ENCODE assay signal across 17 cellular contexts in the genomic region with DNA sequence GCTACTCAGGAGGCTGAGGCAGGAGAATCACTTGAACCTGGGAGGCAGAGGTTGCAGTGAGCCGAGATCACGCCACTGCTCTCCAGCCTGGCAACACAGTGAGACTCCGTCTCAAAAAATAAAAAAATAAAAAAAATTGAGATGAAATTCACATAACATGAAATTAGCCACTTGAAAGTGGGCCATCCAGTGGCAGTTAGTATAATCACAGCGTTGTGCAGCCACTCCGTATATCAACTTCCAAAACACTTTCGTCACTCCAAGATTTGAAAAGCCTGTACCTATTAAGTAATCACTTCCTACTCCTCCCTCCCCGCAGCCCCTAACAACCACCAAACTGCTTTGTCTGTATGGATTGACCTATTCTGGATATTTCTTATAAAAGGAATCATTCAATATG. TPM values are rescaled to one million over a fixed set of nuclear protein-coding genes. Genes with fewer than 3 reads are reported as not detected.
A peak's percentile ranks its signal among the peaks of the same experiment; 100 is the strongest.
DNase-seq lines count a peak whose midpoint lies in the region; ATAC-seq, FAIRE-seq and TF ChIP-seq lines count a peak whose summit lies in the region.
"Had no signal": no experiment of that assay in that cellular context is flagged by ENCODE, and none has a peak within 500 bp of the region (broad histone marks: within the 10 kb centered on the region; RNA-seq: fewer than 3 reads in every experiment).

No MANE protein-coding gene starts in this region.

- DNase-seq in cardiac muscle cell (ENCODE audit: low read depth in 1 of 2, low spot score in 1 of 2) = peak in 1 of 2 donors; percentile 22
- no peak for DNase-seq in Right ventricle myocardium superior
- DNase-seq in K562 (ENCODE audit: extremely low read depth in 1 of 4, low spot score in 3 of 4) = peak in 1 of 4 experiments; percentile 10
- DNase-seq in foreskin keratinocyte = no peak
- DNase-seq in upper lobe of right lung = no peak
- no peak for DNase-seq in prostate gland (ENCODE audit: low spot score)
- DNase-seq: activated CD4-positive, alpha-beta memory T cell treated with anti-CD3 and anti-CD28 coated beads, Interleukin-2, amount 10 ng/mL, durations not matched to agents 7 days and 5 days; activated naive CD4-positive, alpha-beta T cell; erythroblast; KBM-7; midbrain; MV-4-11; natural killer cell; NCI-H1694 had no signal

- H3K4me3 ChIP-seq in cardiac muscle cell (no peak overlapping the region), K562 (no peak overlapping the region), upper lobe of right lung (no peak overlapping the region), prostate gland (no peak overlapping the region)
- H3K4me3 ChIP-seq: A549 had no signal

- intact Hi-C loops in Right ventricle myocardium superior (cut with DNase I) = no loop called here
- intact Hi-C loops in K562 (cut with micrococcal nuclease) = no loop called here
- intact Hi-C loops in upper lobe of right lung (cut with DNase I) = no loop called here
- intact Hi-C loops in prostate gland (cut with DNase I) = no loop called here

- no peaks in the 10 kb centered on the region for H3K79me2 ChIP-seq in K562 (ENCODE audit: control insufficient read depth, insufficient read depth, low read length)

- 36% methylated on average over 6 of the region's 7 CpGs for WGBS in K562 (ENCODE audit: insufficient coverage, low coverage, missing lambda C conversion rate)
- WGBS in prostate gland = 83% methylated on average over 7 of the region's 7 CpGs

- no peak for TF ChIP-seq EP300 in K562 (IDR thresholded peaks at IDR 0.05; ENCODE audit: low read length)

- ATAC-seq in Right ventricle myocardium superior (ENCODE audit: poor library complexity) = no peak
- ATAC-seq in K562 = no peak
- no peak for ATAC-seq in foreskin keratinocyte
- peak; percentile 60 for ATAC-seq in upper lobe of right lung
- ATAC-seq in HG03039 (IDR thresholded peaks at IDR 0.05; ENCODE audit: unreplicated experiment) = no peak
- no peak for ATAC-seq in HG02610 (IDR thresholded peaks at IDR 0.05; ENCODE audit: unreplicated experiment)
- ATAC-seq: A549, natural killer cell had no signal

- H4K20me1 ChIP-seq in K562 (replicated peaks; ENCODE audit: control insufficient read depth, insufficient read depth, low read length) = no peaks in the 10 kb centered on the region

- no peak overlapping the region for H2AFZ ChIP-seq in K562 (ENCODE audit: low read depth, low read length)

- no TSS peak for BruUV-seq in K562 (replicated peaks; lab: Mats Ljungman, UMichigan)

- no peak overlapping the region for H3K4me2 ChIP-seq in K562 (ENCODE audit: insufficient read depth, low read length)
- H3K4me2 ChIP-seq: A549 had no signal

- no peaks in the 10 kb centered on the region for H3K4me1 ChIP-seq in cardiac muscle cell (ENCODE audit: low read depth)
- no peaks in the 10 kb centered on the region; a peak in 2 of 5 replicates for H3K4me1 ChIP-seq in K562 (replicated peaks in 1 of 2; ENCODE audit: control insufficient read depth in 2 of 2, insufficient read depth in 2 of 2, low read length in 2 of 2)
- H3K4me1 ChIP-seq in foreskin keratinocyte = no peaks in the 10 kb centered on the region
- H3K4me1 ChIP-seq in upper lobe of right lung = no peaks in the 10 kb centered on the region
- H3K4me1 ChIP-seq in prostate gland (replicated peaks) = no peaks in the 10 kb centered on the region
- H3K4me1 ChIP-seq: A549 had no signal

- TF ChIP-seq POLR2A in K562 (conservative IDR thresholded peaks at IDR 0.05) (no peak), prostate gland (IDR thresholded peaks at IDR 0.05) (no peak)

- no peak for FAIRE-seq in K562 (lab: Jason Lieb, UNC)
- FAIRE-seq: A549 had no signal

- H3K9me3 ChIP-seq in cardiac muscle cell (ENCODE audit: low read depth) (no peaks in the 10 kb centered on the region), K562 (replicated peaks; ENCODE audit: control insufficient read depth, insufficient read depth, low read depth, low read length) (0 out of 2 replicates have a peak, but pooled peaks cover 2% of the 10 kb centered on the region), upper lobe of right lung (no peaks in the 10 kb centered on the region), prostate gland (no peaks in the 10 kb centered on the region)

- in situ Hi-C loops in K562 (cut with MboI) = no loop called here

- CTCF ChIA-PET in K562 (lab: Yijun Ruan, JAX; ENCODE audit: low intra/inter-chr PET ratio) = no interaction called here

- H3K27me3 ChIP-seq in cardiac muscle cell (no peaks in the 10 kb centered on the region), K562 (ENCODE audit: control insufficient read depth in 2 of 2, insufficient read depth in 2 of 2, low read length in 2 of 2) (no peaks in the 10 kb centered on the region), foreskin keratinocyte (peaks cover 2% of the 10 kb centered on the region), upper lobe of right lung (no peaks in the 10 kb centered on the region), prostate gland (replicated peaks; ENCODE audit: insufficient read depth) (no peaks in the 10 kb centered on the region)

- TF ChIP-seq CTCF in cardiac muscle cell (IDR thresholded peaks at IDR 0.05; ENCODE audit: low read depth, low read length) = peak; percentile 20
- peak in 2 of 3 experiments; percentile 14 to 30; a peak in 1 of 6 replicates for TF ChIP-seq CTCF in K562 (IDR thresholded peaks at IDR 0.05 in 2 of 3, conservative IDR thresholded peaks at IDR 0.05 in 1 of 3; ENCODE audit: insufficient read depth in 2 of 3, low read depth in 1 of 3, low read length in 3 of 3)
- TF ChIP-seq CTCF in foreskin keratinocyte (conservative IDR thresholded peaks at IDR 0.05) = peak; percentile 33
- peak; percentile 15 for TF ChIP-seq CTCF in upper lobe of right lung (IDR thresholded peaks at IDR 0.05)
- no peak for TF ChIP-seq CTCF in prostate gland (IDR thresholded peaks at IDR 0.05)

- TF ChIP-seq RAD21 in K562 (CRISPR knock-in tag; conservative IDR thresholded peaks at IDR 0.05 in 1 of 2, IDR thresholded peaks at IDR 0.05 in 1 of 2) = no peak

- H3K9me1 ChIP-seq in K562 (ENCODE audit: control insufficient read depth, insufficient read depth, low read length) = no peaks in the 10 kb centered on the region

- POLR2A ChIA-PET in K562 (lab: Yijun Ruan, JAX) = no interaction called here

- H3K9ac ChIP-seq in K562 (ENCODE audit: insufficient read depth in 1 of 2, low read depth in 2 of 2, low read length in 2 of 2) = no peak overlapping the region

- H3K27ac ChIP-seq in cardiac muscle cell (no peak overlapping the region), K562 (ENCODE audit: extremely low read depth, low read depth, low read length) (no peak overlapping the region), foreskin keratinocyte (no peak overlapping the region), upper lobe of right lung (no peak overlapping the region), prostate gland (no peak overlapping the region)
- H3K27ac ChIP-seq: A549 had no signal

- H3K36me3 ChIP-seq in cardiac muscle cell = no peaks in the 10 kb centered on the region
- H3K36me3 ChIP-seq in K562 (ENCODE audit: control insufficient read depth, insufficient read depth, low read length) = no peaks in the 10 kb centered on the region
- no peaks in the 10 kb centered on the region for H3K36me3 ChIP-seq in upper lobe of right lung
- no peaks in the 10 kb centered on the region for H3K36me3 ChIP-seq in prostate gland

TF ChIP-seq in K562, 482 proteins besides CTCF, POLR2A, EP300 and RAD21:
- TF ChIP-seq SPI1 (IDR thresholded peaks at IDR 0.05; ENCODE audit: borderline replicate concordance, low read depth, low read length) = no peak
- TF ChIP-seq ZNF41 (CRISPR knock-in tag; conservative IDR thresholded peaks at IDR 0.05) = no peak
- TF ChIP-seq ZNF217 (CRISPR knock-in tag; IDR thresholded peaks at IDR 0.05) = no peak
- no peak for TF ChIP-seq HCFC1 (IDR thresholded peaks at IDR 0.05; ENCODE audit: low read depth, low read length)
TF ChIP-seq in K562: peak in this region for 0.

RNA-seq across cellular contexts. Expression of a gene that starts 20.7 kb away (rescaled TPM):
- total RNA-seq in cardiac muscle cell (26.0 and 40.5 TPM in 2 replicates), Right ventricle myocardium superior (21.4 TPM), K562 (2014; rRNA removed) (13.5 and 13.9 TPM in 2 replicates), K562 (2014; rRNA removed; fragmentation: Illumina TruSeq; extraction: Trizol) (16.1 and 18.4 TPM in 2 replicates), K562 (2015; rRNA removed; fragmentation: Illumina TruSeq; extraction: Trizol) (14.8 and 15.1 TPM in 2 replicates), K562 (2021) (16.5 and 17.1 TPM in 2 replicates), foreskin keratinocyte (33.2 and 36.4 TPM in 2 replicates), upper lobe of right lung (47.7 TPM), prostate gland (10 to 100 TPM; 23.7 to 38.1 TPM)
- polyA plus RNA-seq in cardiac muscle cell (35.6 and 43.0 TPM in 2 replicates), K562 (2011; rRNA removed) (13.9 and 15.0 TPM in 2 replicates), K562 (2014; fragmentation: Illumina TruSeq; extraction: Trizol) (6.1 and 6.5 TPM in 2 replicates), K562 (2014; fragmentation: Nextera tagmentation; extraction: Ambion mirVana) (10 to 100 TPM in 1 of 2 experiments, 1 to 10 TPM in 1; 4.5 to 10.1 TPM), K562 (2014; rRNA removed) (6.1 and 6.4 TPM in 2 replicates), foreskin keratinocyte (6.9 and 7.2 TPM in 2 replicates)
- 18.9 and 38.9 TPM in 2 replicates for total RNA-seq in K562 (2011; cell fraction: chromatin; rRNA removed; ENCODE audit: low replicate concordance)
- total RNA-seq in K562 (2011; cell fraction: nucleolus; rRNA removed) = 6.3 and 13.0 TPM in 2 replicates
- total RNA-seq in K562 (2011; cell fraction: nucleoplasm; rRNA removed) = 16.6 and 33.1 TPM in 2 replicates
- 2.9 and 4.4 TPM in 2 replicates for polyA plus RNA-seq in K562 (2011; cell fraction: cytosol; rRNA removed)
- polyA plus RNA-seq in K562 (2011; cell fraction: nucleus; rRNA removed) = 4.8 and 7.2 TPM in 2 replicates
- polyA plus RNA-seq in K562 (2012) = 5.8 and 6.6 TPM in 2 replicates
- polyA minus RNA-seq in K562 (2011; rRNA and poly(A)+ RNA removed) = 17.8 and 20.5 TPM in 2 replicates
- 11.9 and 12.9 TPM in 2 replicates for polyA minus RNA-seq in K562 (2011; cell fraction: cytosol; rRNA and poly(A)+ RNA removed)
- 9.2 and 15.4 TPM in 2 replicates for polyA minus RNA-seq in K562 (2011; cell fraction: nucleus; rRNA and poly(A)+ RNA removed)

Comparison
In these comparisons a context has a peak if more than half of its experiments do, and no peak if none do; other contexts are left out.
1. CTCF ChIP-seq: peak in cardiac muscle cell (single experiment), K562 (2 of 3), foreskin keratinocyte (single experiment) and upper lobe of right lung (single experiment); none in prostate gland (0 of 4).